ENCODE assay signal across 26 cellular contexts in the genomic region with DNA sequence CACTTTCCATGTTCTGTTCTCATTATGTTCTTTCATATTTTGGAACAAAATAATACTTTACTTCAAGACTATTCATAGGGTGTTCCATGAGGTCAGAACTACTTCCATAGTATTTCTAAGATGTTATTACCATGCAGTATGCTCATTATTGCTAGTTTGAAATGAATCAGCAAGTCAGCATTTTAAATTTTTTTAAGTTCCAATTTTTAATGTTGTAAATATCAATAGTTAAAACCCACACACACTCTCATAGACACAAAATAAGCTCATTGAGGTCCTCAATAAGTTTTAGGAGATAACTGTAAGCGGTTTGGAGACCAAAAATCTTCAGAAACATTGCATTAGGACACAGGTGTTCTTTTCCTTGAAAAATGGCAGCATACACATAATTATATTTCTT.
"Had no signal": no experiment of that assay in that cellular context is flagged by ENCODE, and none has a peak within 500 bp of the region (broad histone marks: within the 10 kb centered on the region; RNA-seq: fewer than 3 reads in every experiment).

No MANE protein-coding gene starts in this region.

- H3K9me3 ChIP-seq: ovary, right lobe of liver, sigmoid colon, thoracic aorta, thyroid gland had no signal

- FAIRE-seq: small intestine, urothelium cell line had no signal

- H3K36me3 ChIP-seq: neural progenitor cell, ovary, right lobe of liver, sigmoid colon, stomach, thoracic aorta, thyroid gland, tibial nerve, upper lobe of left lung, vagina had no signal

- DNase-seq: natural killer cell; occipital lobe; ovary; posterior cingulate gyrus; psoas muscle; right cardiac atrium; right lobe of liver; sigmoid colon; small intestine; stimulated activated CD4-positive, alpha-beta T cell treated with anti-CD3 and anti-CD28 coated beads, Interleukin-15, amount 100 ng/mL, for 24 hours; stimulated activated CD4-positive, alpha-beta T cell treated with anti-CD3 and anti-CD28 coated beads, Interleukin-2, amount 100 ng/mL, for 24 hours; stimulated activated CD4-positive, alpha-beta T cell treated with anti-CD3 and anti-CD28 coated beads, Interleukin-2, amount 100 ng/mL, for 48 hours; stimulated activated CD4-positive, alpha-beta T cell treated with anti-CD3 and anti-CD28 coated beads, Interleukin-4, amount 100 ng/mL, for 24 hours; stimulated activated naive B cell treated with anti-CD40 and anti-IgM and Interleukin-4, amounts not matched to agents 10 μg/mL and 1 μg/mL and 100 μg/mL, for 72 hours; stimulated activated naive CD4-positive, alpha-beta T cell treated with Interleukin-2 at 50 U/mL for 16 hours; stomach; thyroid gland; trophoblast cell; upper lobe of left lung had no signal

- H3K4me1 ChIP-seq: parathyroid adenoma, right lobe of liver, stomach, thyroid gland, upper lobe of left lung, vagina had no signal

- H3K79me2 ChIP-seq: parathyroid adenoma had no signal

- H3K27ac ChIP-seq: neural progenitor cell, ovary, parathyroid adenoma, psoas muscle, right lobe of liver, sigmoid colon, stomach, thoracic aorta, thyroid gland, tibial nerve, upper lobe of left lung, vagina had no signal

- H2AFZ ChIP-seq: neural progenitor cell, parathyroid adenoma had no signal

- H3K27me3 ChIP-seq: neural progenitor cell, ovary, right lobe of liver, sigmoid colon, stomach, thyroid gland, tibial nerve, upper lobe of left lung, vagina had no signal

- H3K9ac ChIP-seq: neural progenitor cell, parathyroid adenoma had no signal

- ATAC-seq: natural killer cell; psoas muscle; right cardiac atrium; right lobe of liver; stimulated activated effector memory CD8-positive, alpha-beta T cell treated with anti-CD3 and anti-CD28 coated beads, Interleukin-12 subunit alpha, Interleukin-12 subunit beta, amount 100 ng/mL, for 72 hours; stimulated activated naive B cell treated with anti-CD40 and anti-IgM and Interleukin-4, amounts not matched to agents 10 μg/mL and 1 μg/mL and 100 μg/mL, for 72 hours had no signal

- H3K4me2 ChIP-seq: neural progenitor cell had no signal

- H3K4me3 ChIP-seq: neural progenitor cell, ovary, psoas muscle, right lobe of liver, sigmoid colon, stomach, thoracic aorta, thyroid gland, tibial nerve, upper lobe of left lung, vagina had no signal
